8 cellular contexts compared by ENCODE assay signal in genomic region chr18:42274488-42275137, GRCh38.
DNase-seq lines count a peak whose midpoint lies in the region; ATAC-seq and TF ChIP-seq lines count a peak whose summit lies in the region.

No MANE protein-coding gene starts in this region.

- POLR2A ChIA-PET in GM10248 (lab: Yijun Ruan, JAX) = no interaction called here

- H3K4me3 Mint-ChIP-seq in activated T-helper 17 cell treated with anti-CD3 and anti-CD28 coated beads, Interleukin-2, amount 50 U/mL, for 72 hours = no peak overlapping the region

- H3K36me3 Mint-ChIP-seq in activated T-helper 17 cell treated with anti-CD3 and anti-CD28 coated beads, Interleukin-2, amount 50 U/mL, for 72 hours (ENCODE audit: low read depth) = no peaks in the 10 kb centered on the region

- peak; percentile 49 for ATAC-seq in HG02938 (IDR thresholded peaks at IDR 0.05; ENCODE audit: unreplicated experiment)
- ATAC-seq in left lobe of liver = peak; percentile 38
- ATAC-seq in activated T-helper 17 cell treated with anti-CD3 and anti-CD28 coated beads, Interleukin-2, amount 50 U/mL, for 72 hours (replicated peaks) = no peak

- no peaks in the 10 kb centered on the region for H3K9me3 Mint-ChIP-seq in activated T-helper 17 cell treated with anti-CD3 and anti-CD28 coated beads, Interleukin-2, amount 50 U/mL, for 72 hours

- DNase-seq in GM10248 (ENCODE audit: extremely low spot score) (peak; percentile 11), SK-N-DZ (ENCODE audit: low spot score) (peak; percentile 64), left lobe of liver (ENCODE audit: low spot score) (no peak), anterior cingulate cortex (lab: John Stamatoyannopoulos, UW) (no peak), NK-92 (lab: John Stamatoyannopoulos, UW; ENCODE audit: unreplicated experiment) (no peak)
- DNase-seq in stimulated activated CD4-positive, alpha-beta T cell treated with anti-CD3 and anti-CD28 coated beads, Interleukin-4, amount 100 ng/mL, for 1 hour = no peak

- no peak overlapping the region for H3K27ac Mint-ChIP-seq in activated T-helper 17 cell treated with anti-CD3 and anti-CD28 coated beads, Interleukin-2, amount 50 U/mL, for 72 hours

- CTCF ChIA-PET in GM10248 (lab: Yijun Ruan, JAX) = interaction anchor here (0.7 to 3.6 kb wide), 9 partner anchors 9 to 322 kb away, joined by 3 to 28 read pairs (median 5); no protein-coding TSS in a partner anchor

- peak; percentile 20 for TF ChIP-seq CTCF in GM10248 (IDR thresholded peaks at IDR 0.05; ENCODE audit: control extremely low read depth, extremely low read depth, low read depth, missing control alignments)

- H3K4me1 Mint-ChIP-seq in activated T-helper 17 cell treated with anti-CD3 and anti-CD28 coated beads, Interleukin-2, amount 50 U/mL, for 72 hours = no peaks in the 10 kb centered on the region

- H3K27me3 Mint-ChIP-seq in activated T-helper 17 cell treated with anti-CD3 and anti-CD28 coated beads, Interleukin-2, amount 50 U/mL, for 72 hours = no peaks in the 10 kb centered on the region

Comparison
In these comparisons a context has a peak if more than half of its experiments do, and no peak if none do; other contexts are left out.
1. DNase-seq: peak in GM10248 (single experiment) and SK-N-DZ (single experiment); none in left lobe of liver (single experiment), anterior cingulate cortex (0 of 58), NK-92 (single experiment) and stimulated activated CD4-positive, alpha-beta T cell treated with anti-CD3 and anti-CD28 coated beads, Interleukin-4, amount 100 ng/mL, for 1 hour (single experiment).